In genomic region chr1:38835230-38835827, GRCh38 we compare ENCODE assay signal across 8 cellular contexts. TPM values are rescaled to one million over a fixed set of nuclear protein-coding genes. Genes with fewer than 3 reads are reported as not detected.
DNase-seq lines count a peak whose midpoint lies in the region; ATAC-seq and TF ChIP-seq lines count a peak whose summit lies in the region.

No MANE protein-coding gene starts in this region.

- no peaks in the 10 kb centered on the region for H3K4me1 Mint-ChIP-seq in activated CD8-positive, alpha-beta memory T cell treated with anti-CD3 and anti-CD28 coated beads, Interleukin-2, amount 10 ng/mL, durations not matched to agents 7 days and 5 days
- no peaks in the 10 kb centered on the region for H3K4me1 Mint-ChIP-seq in activated CD8-positive, alpha-beta T cell treated with anti-CD3 and anti-CD28 coated beads, Interleukin-2, amount 10 ng/mL, durations not matched to agents 7 days and 5 days (ENCODE audit: low read depth)

- no peak overlapping the region for H3K4me3 ChIP-seq in foreskin fibroblast (ENCODE audit: low read depth in 1 of 2, low read length in 2 of 2)

- H3K36me3 Mint-ChIP-seq in activated CD8-positive, alpha-beta memory T cell treated with anti-CD3 and anti-CD28 coated beads, Interleukin-2, amount 10 ng/mL, durations not matched to agents 7 days and 5 days, result peaks cover 12% of the 10 kb centered on the region
- peaks cover 13% of the 10 kb centered on the region for H3K36me3 Mint-ChIP-seq in activated CD8-positive, alpha-beta T cell treated with anti-CD3 and anti-CD28 coated beads, Interleukin-2, amount 10 ng/mL, durations not matched to agents 7 days and 5 days (ENCODE audit: low read depth)

- H3K27ac Mint-ChIP-seq in activated CD8-positive, alpha-beta memory T cell treated with anti-CD3 and anti-CD28 coated beads, Interleukin-2, amount 10 ng/mL, durations not matched to agents 7 days and 5 days, result no peak overlapping the region
- H3K27ac Mint-ChIP-seq in activated CD8-positive, alpha-beta T cell treated with anti-CD3 and anti-CD28 coated beads, Interleukin-2, amount 10 ng/mL, durations not matched to agents 7 days and 5 days, result no peak overlapping the region

- peak; percentile 59 for DNase-seq in activated CD8-positive, alpha-beta memory T cell treated with anti-CD3 and anti-CD28 coated beads, Interleukin-2, amount 10 ng/mL, durations not matched to agents 7 days and 5 days
- no peak for DNase-seq in activated CD8-positive, alpha-beta memory T cell treated with anti-CD3 and anti-CD28 coated beads, Interleukin-2, amount 50 U/mL, for 48 hours
- DNase-seq in HT1080 (ENCODE audit: low read depth) (peak; percentile 73), NCI-H774 (lab: John Stamatoyannopoulos, UW) (peak; percentile 83), foreskin fibroblast (peak; percentile 70 to 91), non-pigmented ciliary epithelial cell (ENCODE audit: low read depth) (peak; percentile 63)
- DNase-seq in activated CD8-positive, alpha-beta T cell treated with anti-CD3 and anti-CD28 coated beads, Interleukin-2, amount 10 ng/mL, durations not matched to agents 7 days and 5 days, result peak; percentile 73

- CTCF ChIA-PET in activated CD8-positive, alpha-beta memory T cell treated with anti-CD3 and anti-CD28 coated beads, Interleukin-2, amount 10 ng/mL, durations not matched to agents 7 days and 5 days (lab: Charles Lee), result interaction anchor here (0.6 to 1.6 kb wide), 15 partner anchors 10 to 856 kb away, joined by 3 to 9 read pairs (median 4); partner anchors contain the start of gene NDUFS5
- CTCF ChIA-PET in activated CD8-positive, alpha-beta T cell treated with anti-CD3 and anti-CD28 coated beads, Interleukin-2, amount 10 ng/mL, durations not matched to agents 7 days and 5 days (lab: Charles Lee), result interaction anchor here (0.6 to 3.2 kb wide), 19 partner anchors 10 to 983 kb away, joined by 3 to 21 read pairs (median 5); partner anchors contain the start of gene MYCBP

- peak; percentile 69 for TF ChIP-seq CTCF in foreskin fibroblast (IDR thresholded peaks at IDR 0.05; ENCODE audit: low read depth, low read length)

- peaks cover 26% of the 10 kb centered on the region for H3K27me3 Mint-ChIP-seq in activated CD8-positive, alpha-beta memory T cell treated with anti-CD3 and anti-CD28 coated beads, Interleukin-2, amount 10 ng/mL, durations not matched to agents 7 days and 5 days
- peaks cover 18% of the 10 kb centered on the region for H3K27me3 Mint-ChIP-seq in activated CD8-positive, alpha-beta T cell treated with anti-CD3 and anti-CD28 coated beads, Interleukin-2, amount 10 ng/mL, durations not matched to agents 7 days and 5 days (ENCODE audit: low read depth)

- H3K4me3 Mint-ChIP-seq in activated CD8-positive, alpha-beta memory T cell treated with anti-CD3 and anti-CD28 coated beads, Interleukin-2, amount 10 ng/mL, durations not matched to agents 7 days and 5 days, result no peak overlapping the region
- no peak overlapping the region for H3K4me3 Mint-ChIP-seq in activated CD8-positive, alpha-beta T cell treated with anti-CD3 and anti-CD28 coated beads, Interleukin-2, amount 10 ng/mL, durations not matched to agents 7 days and 5 days

- POLR2A ChIA-PET in activated CD8-positive, alpha-beta T cell treated with anti-CD3 and anti-CD28 coated beads, Interleukin-2, amount 10 ng/mL, durations not matched to agents 7 days and 5 days (lab: Charles Lee), result no interaction called here

- no peaks in the 10 kb centered on the region for H3K9me3 Mint-ChIP-seq in activated CD8-positive, alpha-beta memory T cell treated with anti-CD3 and anti-CD28 coated beads, Interleukin-2, amount 10 ng/mL, durations not matched to agents 7 days and 5 days (ENCODE audit: low read depth)
- no peaks in the 10 kb centered on the region for H3K9me3 Mint-ChIP-seq in activated CD8-positive, alpha-beta T cell treated with anti-CD3 and anti-CD28 coated beads, Interleukin-2, amount 10 ng/mL, durations not matched to agents 7 days and 5 days (ENCODE audit: insufficient read depth)

- peak; percentile 84 for ATAC-seq in activated CD8-positive, alpha-beta memory T cell treated with anti-CD3 and anti-CD28 coated beads, Interleukin-2, amount 10 ng/mL, durations not matched to agents 7 days and 5 days
- peak; percentile 92 for ATAC-seq in activated CD8-positive, alpha-beta T cell treated with anti-CD3 and anti-CD28 coated beads, Interleukin-2, amount 10 ng/mL, durations not matched to agents 7 days and 5 days
- no peak for ATAC-seq in HG02642 (IDR thresholded peaks at IDR 0.05; ENCODE audit: poor library complexity, unreplicated experiment)

RNA-seq across cellular contexts. Expression of gene RRAGC, which starts 24.2 kb away (rescaled TPM):
- 10 to 100 TPM; 12.0 to 16.7 TPM for total RNA-seq in activated CD8-positive, alpha-beta memory T cell treated with anti-CD3 and anti-CD28 coated beads, Interleukin-2, amount 10 ng/mL, durations not matched to agents 7 days and 5 days
- 9.1 and 11.7 TPM in 2 replicates for total RNA-seq in HT1080 (2014; rRNA removed; shearing (Covaris generic))
- 17.8 and 19.8 TPM in 2 replicates for polyA plus RNA-seq in HT1080 (2015; cell fraction: cytosol; rRNA removed)
- polyA plus RNA-seq in HT1080 (2015; cell fraction: nucleus; rRNA removed), result 8.5 and 9.6 TPM in 2 replicates
- 10 to 100 TPM; 14.3 to 14.9 TPM for total RNA-seq in activated CD8-positive, alpha-beta T cell treated with anti-CD3 and anti-CD28 coated beads, Interleukin-2, amount 10 ng/mL, durations not matched to agents 7 days and 5 days

RNA-seq across cellular contexts. Expression of gene MYCBP, which starts 37.8 kb away (rescaled TPM):
- total RNA-seq in activated CD8-positive, alpha-beta memory T cell treated with anti-CD3 and anti-CD28 coated beads, Interleukin-2, amount 10 ng/mL, durations not matched to agents 7 days and 5 days, result 10 to 100 TPM; 45.0 to 45.3 TPM
- total RNA-seq in HT1080 (2014; rRNA removed; shearing (Covaris generic)), result 24.4 and 26.6 TPM in 2 replicates
- polyA plus RNA-seq in HT1080 (2015; cell fraction: cytosol; rRNA removed), result 43.5 and 47.5 TPM in 2 replicates
- polyA plus RNA-seq in HT1080 (2015; cell fraction: nucleus; rRNA removed), result 17.7 and 24.0 TPM in 2 replicates
- total RNA-seq in activated CD8-positive, alpha-beta T cell treated with anti-CD3 and anti-CD28 coated beads, Interleukin-2, amount 10 ng/mL, durations not matched to agents 7 days and 5 days, result 10 to 100 TPM; 52.7 to 61.1 TPM

RNA-seq across cellular contexts. Expression of gene GJA9, which starts 46.1 kb away (rescaled TPM):
- not detected for total RNA-seq in activated CD8-positive, alpha-beta memory T cell treated with anti-CD3 and anti-CD28 coated beads, Interleukin-2, amount 10 ng/mL, durations not matched to agents 7 days and 5 days
- total RNA-seq in HT1080 (2014; rRNA removed; shearing (Covaris generic)), result not detected in 2 replicates
- not detected in 2 replicates for polyA plus RNA-seq in HT1080 (2015; cell fraction: cytosol; rRNA removed)
- 0.08 TPM in 1 of 2 replicates, not detected in the other for polyA plus RNA-seq in HT1080 (2015; cell fraction: nucleus; rRNA removed)
- total RNA-seq in activated CD8-positive, alpha-beta T cell treated with anti-CD3 and anti-CD28 coated beads, Interleukin-2, amount 10 ng/mL, durations not matched to agents 7 days and 5 days, result not detected
